Comparison of ENCODE assay signal across 8 cellular contexts in the genomic region with DNA sequence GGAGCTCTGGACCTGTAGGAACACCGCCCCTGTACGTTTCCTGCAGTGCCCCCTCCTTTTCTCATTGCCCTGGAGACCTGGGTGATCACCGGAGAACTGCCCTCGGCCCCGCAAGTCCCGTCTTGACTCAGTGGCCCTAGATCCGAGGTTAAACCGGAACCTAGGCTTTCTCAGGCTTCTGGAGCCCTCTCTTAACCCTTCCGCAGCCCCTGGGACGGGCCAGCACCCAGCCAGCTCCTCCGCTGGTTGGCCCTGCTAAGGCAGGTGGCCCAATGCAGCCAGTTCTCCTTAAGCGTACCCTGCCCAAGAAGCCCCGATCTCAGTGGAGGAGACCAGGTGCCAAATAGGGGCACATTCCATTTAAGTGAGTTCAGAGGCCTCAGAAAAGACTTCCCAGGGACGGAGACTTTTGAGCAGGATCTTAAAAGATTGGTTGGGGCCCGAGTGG. TPM values are rescaled to one million over a fixed set of nuclear protein-coding genes. Genes with fewer than 3 reads are reported as not detected.
DNase-seq lines count a peak whose midpoint lies in the region; ATAC-seq and TF ChIP-seq lines count a peak whose summit lies in the region.

No MANE protein-coding gene starts in this region.

- no peaks in the 10 kb centered on the region for H3K9me3 Mint-ChIP-seq in activated naive CD8-positive, alpha-beta T cell treated with anti-CD3 and anti-CD28 coated beads for 36 hours

- H3K4me3 Mint-ChIP-seq in activated naive CD8-positive, alpha-beta T cell treated with anti-CD3 and anti-CD28 coated beads for 36 hours, result peak overlapping the region; percentile 91

- CTCF ChIA-PET in BJ (lab: Yijun Ruan, JAX), result interaction anchor here (0.7 to 1.8 kb wide), 19 partner anchors 9 to 171 kb away, joined by 3 to 13 read pairs (median 5); a partner anchor contains a TSS

- POLR2A ChIA-PET in BJ (lab: Charles Lee), result interaction anchor here (0.7 to 1.2 kb wide), 3 partner anchors 48 to 594 kb away, joined by 3 to 35 read pairs (median 5); a partner anchor contains a TSS

- H3K27ac Mint-ChIP-seq in activated naive CD8-positive, alpha-beta T cell treated with anti-CD3 and anti-CD28 coated beads for 36 hours, result peak overlapping the region; percentile 84

- H3K9me3 ChIP-seq in KOPT-K1 (ENCODE audit: insufficient read depth, low read length, poor library complexity, severe bottlenecking) (no peaks in the 10 kb centered on the region), psoas muscle (no peaks in the 10 kb centered on the region)

- H3K27me3 Mint-ChIP-seq in activated naive CD8-positive, alpha-beta T cell treated with anti-CD3 and anti-CD28 coated beads for 36 hours, result no peaks in the 10 kb centered on the region

- no peak for DNase-seq in BJ (ENCODE audit: low read depth)
- peak; percentile 67 for DNase-seq in activated naive CD8-positive, alpha-beta T cell treated with anti-CD3 and anti-CD28 coated beads for 36 hours
- DNase-seq in left cardiac atrium, result peak; percentile 52
- peak; percentile 55 to 83 for DNase-seq in psoas muscle
- DNase-seq in COLO668 (lab: John Stamatoyannopoulos, UW; ENCODE audit: unreplicated experiment), result no peak

- peaks cover 4% of the 10 kb centered on the region for H3K4me1 ChIP-seq in psoas muscle

- H3K4me1 Mint-ChIP-seq in activated naive CD8-positive, alpha-beta T cell treated with anti-CD3 and anti-CD28 coated beads for 36 hours, result peaks cover 11% of the 10 kb centered on the region

- H3K27me3 ChIP-seq in BJ (ENCODE audit: control insufficient read depth, insufficient read depth, low read length) (no peaks in the 10 kb centered on the region), psoas muscle (ENCODE audit: insufficient read depth in 3 of 3, low read length in 2 of 3) (no peaks in the 10 kb centered on the region)

- H3K27ac ChIP-seq in KOPT-K1 (ENCODE audit: low read depth, low read length, poor library complexity, severe bottlenecking), result peak overlapping the region; percentile 78
- H3K27ac ChIP-seq in psoas muscle, result peak overlapping the region; percentile 96

- WGBS in psoas muscle, 3 donors, result 5 to 13% (median 6%) methylated on average over 15 of the region's 15 CpGs

- ATAC-seq in GM19455 (IDR thresholded peaks at IDR 0.05; ENCODE audit: unreplicated experiment), result peak; percentile 19
- peak; percentile 71 to 75 for ATAC-seq in left cardiac atrium
- peak; percentile 88 to 90 (median 88) for ATAC-seq in psoas muscle
- no peak for ATAC-seq in GM18873 (IDR thresholded peaks at IDR 0.05; ENCODE audit: low FRiP score, unreplicated experiment)

- peaks cover 5% of the 10 kb centered on the region for H3K36me3 Mint-ChIP-seq in activated naive CD8-positive, alpha-beta T cell treated with anti-CD3 and anti-CD28 coated beads for 36 hours

- intact Hi-C loops in left cardiac atrium (cut with DNase I), result no loop called here
- intact Hi-C loops in psoas muscle (cut with DNase I), result loop anchor here in 1 of 2 donors (10.0 kb wide), 1 partner anchor 306 kb away; no protein-coding TSS in a partner anchor

- peak overlapping the region; percentile 65 for H3K4me3 ChIP-seq in BJ (ENCODE audit: low read depth, low read length)
- H3K4me3 ChIP-seq in psoas muscle, result peak overlapping the region; percentile 95

- no peak for TF ChIP-seq CTCF in BJ (IDR thresholded peaks at IDR 0.05; ENCODE audit: insufficient read depth, low read depth, low read length)
- TF ChIP-seq CTCF in psoas muscle (IDR thresholded peaks at IDR 0.05), result no peak

- H3K36me3 ChIP-seq in BJ (ENCODE audit: control insufficient read depth, insufficient read depth, low read length) (peaks cover 3% of the 10 kb centered on the region; the same call in 1 of the 2 replicates), KOPT-K1 (ENCODE audit: insufficient read depth, low read length) (peaks cover 11% of the 10 kb centered on the region; the same call in 1 of the 2 replicates), psoas muscle (ENCODE audit: insufficient read depth in 1 of 2, low read depth in 1 of 2) (peaks cover 0 to 30% of the 10 kb centered on the region in 2 donors)

RNA-seq across cellular contexts. Expression of a gene that starts 0.8 kb away (rescaled TPM):
- polyA plus RNA-seq in BJ (2011; rRNA removed), result 12.0 and 19.4 TPM in 2 replicates
- polyA minus RNA-seq in BJ (2011; rRNA and poly(A)+ RNA removed), result 18.9 and 22.9 TPM in 2 replicates
- 10 to 100 TPM; 19.3 to 20.7 TPM for total RNA-seq in activated naive CD8-positive, alpha-beta T cell treated with anti-CD3 and anti-CD28 coated beads for 36 hours
- 10 to 100 TPM; 14.8 to 18.3 TPM for total RNA-seq in left cardiac atrium
- total RNA-seq in psoas muscle, result 10 to 100 TPM; 18.1 to 28.7 (median 27.1) TPM
- 10 to 100 TPM in 2 of 3 donors, 1 to 10 TPM in 1; 8.8 to 15.4 (median 10.3) TPM for polyA plus RNA-seq in psoas muscle

RNA-seq across cellular contexts. Expression of a gene that starts 16.0 kb away (rescaled TPM):
- polyA plus RNA-seq in BJ (2011; rRNA removed) (not detected in 2 replicates), psoas muscle (under 1 TPM; 0.06 to 0.17 (median 0.07) TPM)
- polyA minus RNA-seq in BJ (2011; rRNA and poly(A)+ RNA removed), result not detected in 2 replicates
- not detected for total RNA-seq in activated naive CD8-positive, alpha-beta T cell treated with anti-CD3 and anti-CD28 coated beads for 36 hours
- total RNA-seq in left cardiac atrium (1 to 10 TPM in 1 of 2 donors, under 1 TPM in 1; 0.84 to 3.2 TPM), psoas muscle (not detected)

RNA-seq across cellular contexts. Expression of a gene that starts 20.4 kb away (rescaled TPM):
- polyA plus RNA-seq in BJ (2011; rRNA removed), result 0.06 and 0.17 TPM in 2 replicates
- polyA minus RNA-seq in BJ (2011; rRNA and poly(A)+ RNA removed), result 0.05 TPM in 1 of 2 replicates, not detected in the other
- total RNA-seq in activated naive CD8-positive, alpha-beta T cell treated with anti-CD3 and anti-CD28 coated beads for 36 hours, result under 1 TPM; 0.12 to 0.22 TPM
- 1 to 10 TPM in 1 of 2 donors, under 1 TPM in 1; 0.68 to 1.8 TPM for total RNA-seq in left cardiac atrium
- under 1 TPM in 3 of 4 donors, not detected in 1; 0.12 to 0.38 (median 0.30) TPM for total RNA-seq in psoas muscle
- polyA plus RNA-seq in psoas muscle, result under 1 TPM; 0.03 to 0.22 (median 0.08) TPM

RNA-seq across cellular contexts. Expression of a gene that starts 36.8 kb away (rescaled TPM):
- polyA plus RNA-seq in BJ (2011; rRNA removed), result 9.3 and 11.4 TPM in 2 replicates
- polyA minus RNA-seq in BJ (2011; rRNA and poly(A)+ RNA removed), result 9.3 and 11.4 TPM in 2 replicates
- 10 to 100 TPM; 21.4 TPM for total RNA-seq in activated naive CD8-positive, alpha-beta T cell treated with anti-CD3 and anti-CD28 coated beads for 36 hours
- 10 to 100 TPM; 11.1 to 13.8 TPM for total RNA-seq in left cardiac atrium
- 1 to 10 TPM; 3.6 to 7.6 (median 7.2) TPM for total RNA-seq in psoas muscle
- polyA plus RNA-seq in psoas muscle, result 1 to 10 TPM in 2 of 3 donors, under 1 TPM in 1; 0.94 to 3.4 (median 2.2) TPM

RNA-seq across cellular contexts. Expression of a gene that starts 47.9 kb away (rescaled TPM):
- polyA plus RNA-seq in BJ (2011; rRNA removed), result 17.6 and 27.3 TPM in 2 replicates
- 18.4 and 40.8 TPM in 2 replicates for polyA minus RNA-seq in BJ (2011; rRNA and poly(A)+ RNA removed)
- 10 to 100 TPM; 20.3 to 21.5 TPM for total RNA-seq in activated naive CD8-positive, alpha-beta T cell treated with anti-CD3 and anti-CD28 coated beads for 36 hours
- 10 to 100 TPM; 12.9 to 17.5 TPM for total RNA-seq in left cardiac atrium
- 10 to 100 TPM; 10.1 to 16.2 (median 14.3) TPM for total RNA-seq in psoas muscle
- polyA plus RNA-seq in psoas muscle, result 10 to 100 TPM in 2 of 3 donors, 1 to 10 TPM in 1; 8.3 to 20.6 (median 10.9) TPM

Comparison
In these comparisons a context has a peak if more than half of its experiments do, and no peak if none do; other contexts are left out.
1. DNase-seq: peak in activated naive CD8-positive, alpha-beta T cell treated with anti-CD3 and anti-CD28 coated beads for 36 hours (single experiment), left cardiac atrium (single experiment) and psoas muscle (2 of 2); none in BJ (single experiment) and COLO668 (single experiment).